ENCODE assay signal across 8 cellular contexts in genomic region chr2:134228493-134228903, GRCh38. TPM values are rescaled to one million over a fixed set of nuclear protein-coding genes. Genes with fewer than 3 reads are reported as not detected.
DNase-seq lines count a peak whose midpoint lies in the region; ATAC-seq and TF ChIP-seq lines count a peak whose summit lies in the region.

No MANE protein-coding gene starts in this region.

- ATAC-seq in HG02798 (IDR thresholded peaks at IDR 0.05; ENCODE audit: poor library complexity, unreplicated experiment), result no peak
- no peak for ATAC-seq in HG03460 (IDR thresholded peaks at IDR 0.05; ENCODE audit: unreplicated experiment)
- ATAC-seq in GM21360 (IDR thresholded peaks at IDR 0.05; ENCODE audit: unreplicated experiment), result no peak

- H3K9me3 Mint-ChIP-seq in activated CD4-positive, alpha-beta memory T cell treated with anti-CD3 and anti-CD28 coated beads for 36 hours, result peaks cover 18% of the 10 kb centered on the region

- H3K27ac Mint-ChIP-seq in activated CD4-positive, alpha-beta memory T cell treated with anti-CD3 and anti-CD28 coated beads for 36 hours, result no peak overlapping the region

- intact Hi-C loops in activated CD4-positive, alpha-beta memory T cell treated with anti-CD3 and anti-CD28 coated beads for 36 hours (cut with micrococcal nuclease), result no loop called here

- no peaks in the 10 kb centered on the region for H3K27me3 Mint-ChIP-seq in activated CD4-positive, alpha-beta memory T cell treated with anti-CD3 and anti-CD28 coated beads for 36 hours

- H3K36me3 Mint-ChIP-seq in activated CD4-positive, alpha-beta memory T cell treated with anti-CD3 and anti-CD28 coated beads for 36 hours, result peaks cover 14% of the 10 kb centered on the region

- no peaks in the 10 kb centered on the region for H3K27me3 ChIP-seq in Peyer's patch

- peaks cover 0 to 15% (median 2%) of the 10 kb centered on the region in 4 donors for H3K4me1 ChIP-seq in Peyer's patch

- DNase-seq in GM10248 (ENCODE audit: extremely low spot score) (no peak), Peyer's patch (no peak), fibroblast of the aortic adventitia (ENCODE audit: low read depth) (no peak)
- DNase-seq in activated CD4-positive, alpha-beta memory T cell treated with anti-CD3 and anti-CD28 coated beads for 36 hours, result no peak

- H3K4me3 ChIP-seq in Peyer's patch, result no peak overlapping the region
- H3K4me3 ChIP-seq in fibroblast of the aortic adventitia (ENCODE audit: low read depth, low read length), result no peak overlapping the region

- no peaks in the 10 kb centered on the region for H3K36me3 ChIP-seq in Peyer's patch

- no peak overlapping the region for H3K4me3 Mint-ChIP-seq in activated CD4-positive, alpha-beta memory T cell treated with anti-CD3 and anti-CD28 coated beads for 36 hours

- H3K27ac ChIP-seq in 22Rv1 (no peak overlapping the region), Peyer's patch (no peak overlapping the region)

- H3K9me3 ChIP-seq in Peyer's patch, result no peaks in the 10 kb centered on the region

- POLR2A ChIA-PET in GM10248 (lab: Yijun Ruan, JAX), result no interaction called here
- POLR2A ChIA-PET in activated CD4-positive, alpha-beta memory T cell treated with anti-CD3 and anti-CD28 coated beads for 36 hours (lab: Charles Lee), result no interaction called here

- TF ChIP-seq CTCF in 22Rv1 (IDR thresholded peaks at IDR 0.05) (peak; percentile 61), GM10248 (IDR thresholded peaks at IDR 0.05; ENCODE audit: control extremely low read depth, extremely low read depth, low read depth, missing control alignments) (peak; percentile 36), Peyer's patch (IDR thresholded peaks at IDR 0.05) (peak in 5 of 6 experiments; percentile 17 to 63 (median 38)), fibroblast of the aortic adventitia (IDR thresholded peaks at IDR 0.05; ENCODE audit: insufficient read depth, low read length) (peak; percentile 42)

- TF ChIP-seq POLR2A in Peyer's patch (IDR thresholded peaks at IDR 0.05), result no peak

- peaks cover 82% of the 10 kb centered on the region for H3K4me1 Mint-ChIP-seq in activated CD4-positive, alpha-beta memory T cell treated with anti-CD3 and anti-CD28 coated beads for 36 hours (ENCODE audit: low read depth)

- CTCF ChIA-PET in GM10248 (lab: Yijun Ruan, JAX), result interaction anchor here (1.3 to 13.2 kb wide), 9 partner anchors 8 to 30 kb away, joined by 3 to 126 read pairs (median 3); no protein-coding TSS in a partner anchor
- CTCF ChIA-PET in activated CD4-positive, alpha-beta memory T cell treated with anti-CD3 and anti-CD28 coated beads for 36 hours (lab: Charles Lee), result interaction anchor here (0.6 to 9.7 kb wide), 12 partner anchors 9 to 449 kb away, joined by 3 to 82 read pairs (median 4); no protein-coding TSS in a partner anchor

RNA-seq across cellular contexts. Expression of gene MGAT5, which starts 25.4 kb away (rescaled TPM):
- total RNA-seq in Peyer's patch (100 to 1,000 TPM; 106 to 182 (median 117) TPM), fibroblast of the aortic adventitia (ENCODE audit: low replicate concordance) (15.8 and 46.5 TPM in 2 replicates)
- 10 to 100 TPM; 33.6 to 38.3 TPM for total RNA-seq in activated CD4-positive, alpha-beta memory T cell treated with anti-CD3 and anti-CD28 coated beads for 36 hours
